ENCODE assay signal across 8 cellular contexts in the genomic region with DNA sequence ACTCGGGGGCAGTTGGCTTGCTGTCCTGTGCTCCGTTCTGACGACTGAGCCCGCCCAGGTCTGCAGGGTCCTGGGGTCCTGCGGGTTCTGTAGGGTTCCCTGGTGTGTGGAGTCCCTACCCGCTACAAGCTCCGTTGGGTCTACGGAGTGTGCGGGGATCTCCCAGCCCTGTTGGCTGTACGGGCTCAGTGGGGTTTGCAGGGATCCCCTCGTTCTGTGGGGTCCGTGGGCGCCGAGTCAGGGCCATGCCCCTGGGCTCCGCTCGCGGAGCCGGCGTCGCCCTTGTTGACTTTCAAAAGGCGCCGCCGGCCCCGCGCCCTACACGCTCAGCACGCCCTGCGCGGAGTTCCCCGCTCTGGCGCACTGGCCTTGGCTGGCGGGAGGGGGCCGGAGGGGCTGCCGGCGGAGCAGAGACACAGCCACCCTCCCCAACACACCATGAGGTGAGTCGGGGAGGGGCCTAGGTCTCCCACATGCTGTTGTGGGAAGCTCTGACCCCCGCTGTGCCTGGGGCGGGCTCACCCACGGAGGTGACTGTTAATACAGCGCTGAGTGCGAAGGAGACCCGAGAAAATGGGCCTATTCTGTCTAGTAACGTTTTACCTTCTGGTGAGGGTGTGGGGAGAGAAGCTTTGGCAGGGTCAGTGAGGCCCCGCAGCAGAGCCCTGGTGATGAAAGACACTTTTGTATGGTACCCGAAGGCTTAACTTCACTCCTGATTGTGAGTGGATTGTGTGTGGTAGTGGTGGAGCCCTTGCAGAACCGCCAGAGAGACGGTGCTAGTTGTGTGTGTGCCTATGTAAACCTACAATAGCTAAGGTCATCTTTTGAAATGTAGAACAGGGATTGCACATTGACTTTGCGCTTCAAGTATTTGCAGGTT. TPM values are rescaled to one million over a fixed set of nuclear protein-coding genes. Genes with fewer than 3 reads are reported as not detected.
DNase-seq lines count a peak whose midpoint lies in the region; ATAC-seq and TF ChIP-seq lines count a peak whose summit lies in the region.

No MANE protein-coding gene starts in this region.

- peaks cover 100% of the 10 kb centered on the region for H3K79me2 ChIP-seq in GM23248 (ENCODE audit: insufficient read depth)

- TF ChIP-seq CTCF in osteocyte (IDR thresholded peaks at IDR 0.05) = no peak
- TF ChIP-seq CTCF in thoracic aorta (IDR thresholded peaks at IDR 0.05) = no peak

- ATAC-seq in thoracic aorta (ENCODE audit: insufficient number of reproducible peaks, low FRiP score, low read depth) = no peak

- H3K36me3 ChIP-seq in GM23248 (ENCODE audit: low read depth) (no peaks in the 10 kb centered on the region), thoracic aorta (no peaks in the 10 kb centered on the region)

- no peaks in the 10 kb centered on the region for H3K36me3 Mint-ChIP-seq in osteocyte (ENCODE audit: unreplicated experiment)

- H3K9me2 ChIP-seq in GM23248 (ENCODE audit: insufficient read depth) = no peaks in the 10 kb centered on the region

- in situ Hi-C loops in G401 (cut with HindIII; ENCODE audit: low sequenced_read_pairs) = no loop called here
- in situ Hi-C loops in GM23248 (cut with MboI) = no loop called here

- H3K27ac ChIP-seq in GM23248 = no peak overlapping the region
- H3K27ac ChIP-seq in thoracic aorta = peak overlapping the region in 1 of 2 donors; percentile 18

- peak overlapping the region; percentile 65 for H3K4me3 Mint-ChIP-seq in osteocyte (ENCODE audit: unreplicated experiment)

- WGBS in GM23248 (ENCODE audit: low coverage in 1 of 2, low lambda C conversion rate in 2 of 2, missing lambda C conversion rate in 2 of 2), 2 experiments = 21 to 25% methylated on average over 39 to 47 of the region's 48 CpGs

- peak overlapping the region; percentile 63 for H3K27ac Mint-ChIP-seq in osteocyte (ENCODE audit: unreplicated experiment)

- peak overlapping the region; percentile 55 for H3K4me2 ChIP-seq in GM23248 (ENCODE audit: unreplicated experiment)

- no peaks in the 10 kb centered on the region for H3K9me3 ChIP-seq in GM23248 (ENCODE audit: low read depth)
- H3K9me3 ChIP-seq in thoracic aorta = no peaks in the 10 kb centered on the region

- DNase-seq in G401 (ENCODE audit: low spot score) (peak; percentile 24), GM23248 (peak; percentile 64), NCI-H2227 treated with DMSO at 0.1 percent for 48 hours (lab: John Stamatoyannopoulos, UW) (peak; percentile 38), activated gamma-delta T cell treated with Interleukin-2 at 50 U/mL for 16 hours (peak; percentile 49), glomerular visceral epithelial cell (ENCODE audit: extremely low spot score) (peak; percentile 61), osteocyte (ENCODE audit: extremely low spot score, unreplicated experiment) (no peak), thoracic aorta (ENCODE audit: low spot score) (no peak), OCI-M1 (lab: John Stamatoyannopoulos, UW) (no peak)

- H3K4me1 ChIP-seq in GM23248 (ENCODE audit: insufficient read depth) (no peaks in the 10 kb centered on the region), thoracic aorta (ENCODE audit: control insufficient read depth in 1 of 2, low read depth in 2 of 2) (peaks cover 16 to 37% of the 10 kb centered on the region in 2 donors)

- H2AFZ ChIP-seq in GM23248 = peak overlapping the region; percentile 78

- H3F3A ChIP-seq in GM23248 (ENCODE audit: insufficient read depth) = no peaks in the 10 kb centered on the region

- H3K4me1 Mint-ChIP-seq in osteocyte (ENCODE audit: unreplicated experiment) = peaks cover 23% of the 10 kb centered on the region

- H3K9me3 Mint-ChIP-seq in osteocyte (ENCODE audit: unreplicated experiment) = no peaks in the 10 kb centered on the region

- no peaks in the 10 kb centered on the region for H3K27me3 ChIP-seq in GM23248 (replicated peaks; ENCODE audit: insufficient read depth)
- no peaks in the 10 kb centered on the region for H3K27me3 ChIP-seq in thoracic aorta (replicated peaks; ENCODE audit: insufficient read depth)

- peak overlapping the region; percentile 71 for H3K4me3 ChIP-seq in GM23248
- H3K4me3 ChIP-seq in thoracic aorta = peak overlapping the region; percentile 84

- H3K27me3 Mint-ChIP-seq in osteocyte (ENCODE audit: unreplicated experiment) = no peaks in the 10 kb centered on the region

- H3K9ac ChIP-seq in GM23248 = peak overlapping the region; percentile 70

- no peaks in the 10 kb centered on the region; the same call in 1 of the 2 replicates for H4K20me1 ChIP-seq in GM23248 (ENCODE audit: insufficient read depth)

RNA-seq across cellular contexts. Expression of a gene that starts 8.1 kb away (rescaled TPM):
- total RNA-seq in G401 (2014; rRNA removed; shearing (Covaris generic)) = 31.4 and 39.7 TPM in 2 replicates
- total RNA-seq in GM23248 (2014; rRNA removed; shearing (Covaris generic)) = 51.9 and 60.7 TPM in 2 replicates
- 16.8 and 19.9 TPM in 2 replicates for polyA plus RNA-seq in GM23248 (2016; fragmentation: Nextera tagmentation; extraction: Ambion mirVana)
- 59.6 and 67.0 TPM in 2 replicates for total RNA-seq in osteocyte
- 100 to 1,000 TPM in 1 of 2 donors, 10 to 100 TPM in 1; 43.9 to 123 TPM for total RNA-seq in thoracic aorta

RNA-seq across cellular contexts. Expression of a gene that starts 26.3 kb away (rescaled TPM):
- 16.4 and 17.9 TPM in 2 replicates for total RNA-seq in G401 (2014; rRNA removed; shearing (Covaris generic))
- 5.6 and 8.9 TPM in 2 replicates for total RNA-seq in GM23248 (2014; rRNA removed; shearing (Covaris generic))
- 7.5 and 8.9 TPM in 2 replicates for polyA plus RNA-seq in GM23248 (2016; fragmentation: Nextera tagmentation; extraction: Ambion mirVana)
- total RNA-seq in osteocyte (16.0 and 18.4 TPM in 2 replicates), thoracic aorta (10 to 100 TPM; 15.8 to 16.0 TPM)

Comparison
In these comparisons a context has a peak if more than half of its experiments do, and no peak if none do; other contexts are left out.
1. DNase-seq: peak in G401 (single experiment), GM23248 (single experiment), NCI-H2227 treated with DMSO at 0.1 percent for 48 hours (single experiment), activated gamma-delta T cell treated with Interleukin-2 at 50 U/mL for 16 hours (single experiment) and glomerular visceral epithelial cell (single experiment); none in osteocyte (single experiment), thoracic aorta (single experiment) and OCI-M1 (single experiment).